Comparison of ENCODE assay signal across 8 cellular contexts in genomic region chr5:129904667-129905466, GRCh38. TPM values are rescaled to one million over a fixed set of nuclear protein-coding genes. Genes with fewer than 3 reads are reported as not detected.
A peak's percentile ranks its signal among the peaks of the same experiment; 100 is the strongest.
DNase-seq lines count a peak whose midpoint lies in the region; ATAC-seq and TF ChIP-seq lines count a peak whose summit lies in the region.

No MANE protein-coding gene starts in this region.

- BruUV-seq in A673 (replicated peaks; lab: Mats Ljungman, UMichigan) = no TSS peak

- peaks cover 17% of the 10 kb centered on the region for H3K4me1 Mint-ChIP-seq in activated naive CD8-positive, alpha-beta T cell (ENCODE audit: low read depth)

- no peak overlapping the region for H3K27ac Mint-ChIP-seq in activated naive CD8-positive, alpha-beta T cell

- TF ChIP-seq CTCF in A673 (conservative IDR thresholded peaks at IDR 0.05; ENCODE audit: low read depth, low read length) = no peak

- no peaks in the 10 kb centered on the region for H3K9me3 ChIP-seq in A673 (ENCODE audit: low read depth, low read length, poor library complexity, severe bottlenecking)

- peaks cover 33% of the 10 kb centered on the region for H3K27me3 Mint-ChIP-seq in activated naive CD8-positive, alpha-beta T cell

- peak overlapping the region; percentile 87 for H3K4me3 Mint-ChIP-seq in activated naive CD8-positive, alpha-beta T cell

- POLR2A ChIA-PET in A673 (lab: Charles Lee; ENCODE audit: low non-redundant PET) = no interaction called here

- DNase-seq in A673 (ENCODE audit: low spot score) (no peak), left ventricle myocardium superior (peak; percentile 53), retina (peak; percentile 82), occipital lobe (lab: John Stamatoyannopoulos, UW) (no peak), NCI-H1694 treated with DMSO at 0.1 percent for 48 hours (lab: John Stamatoyannopoulos, UW) (no peak)

- ATAC-seq in GM18907 (IDR thresholded peaks at IDR 0.05; ENCODE audit: unreplicated experiment) (peak; percentile 48), HG03097 (IDR thresholded peaks at IDR 0.05; ENCODE audit: low FRiP score, unreplicated experiment) (peak; percentile 39), left ventricle myocardium superior (peak; percentile 51)

- H3K36me3 Mint-ChIP-seq in activated naive CD8-positive, alpha-beta T cell = no peaks in the 10 kb centered on the region

- intact Hi-C loops in A673 (cut with micrococcal nuclease; ENCODE audit: unreplicated experiment) (loop anchor here (10.0 kb wide), 1 partner anchor 1200 kb away; no protein-coding TSS in a partner anchor), left ventricle myocardium superior (cut with micrococcal nuclease) (no loop called here)

- H3K36me3 ChIP-seq in A673 (ENCODE audit: insufficient read depth, low read length, poor library complexity, severe bottlenecking) = no peaks in the 10 kb centered on the region

- H3K4me3 ChIP-seq in A673 (ENCODE audit: low read depth, low read length, poor library complexity, severe bottlenecking) = peak overlapping the region; percentile 36

- CTCF ChIA-PET in A673 (lab: Charles Lee) = no interaction called here

- H3K27ac ChIP-seq in A673 (ENCODE audit: low read depth, low read length, poor library complexity, severe bottlenecking) = no peak overlapping the region

- H3K9me3 Mint-ChIP-seq in activated naive CD8-positive, alpha-beta T cell (ENCODE audit: low read depth) = no peaks in the 10 kb centered on the region

- peaks cover 11% of the 10 kb centered on the region for H3K4me1 ChIP-seq in A673 (ENCODE audit: insufficient read depth, low read length, poor library complexity, severe bottlenecking)

- H3K27me3 ChIP-seq in A673 (replicated peaks; ENCODE audit: insufficient read depth, low read depth, low read length, poor library complexity) = peaks cover 86% of the 10 kb centered on the region

RNA-seq across cellular contexts. Expression of gene CHSY3, which starts 0.6 kb away (rescaled TPM):
- not detected in 2 replicates for total RNA-seq in A673 (2021)
- 0.62 TPM for total RNA-seq in left ventricle myocardium superior
- 41.0 TPM for total RNA-seq in occipital lobe

Comparison
In these comparisons a context has a peak if more than half of its experiments do, and no peak if none do; other contexts are left out.
1. DNase-seq: peak in left ventricle myocardium superior (single experiment) and retina (single experiment); none in A673 (single experiment), occipital lobe (single experiment) and NCI-H1694 treated with DMSO at 0.1 percent for 48 hours (single experiment).
2. RNA of gene CHSY3, which starts 0.6 kb away (total RNA-seq): 41.0 TPM in occipital lobe (single experiment); 0.62 TPM in left ventricle myocardium superior (single experiment) and not detected in A673; every median in the first group is over 10 times any median in the second.
3. Peak in every context shown above with its lines, with median percentiles within 50 percentile points of each other: ATAC-seq.